8 cellular contexts compared by ENCODE assay signal in genomic region chr19:14042673-14043608, GRCh38. TPM values are rescaled to one million over a fixed set of nuclear protein-coding genes. Genes with fewer than 3 reads are reported as not detected.
DNase-seq lines count a peak whose midpoint lies in the region; ATAC-seq, FAIRE-seq and TF ChIP-seq lines count a peak whose summit lies in the region.
"Not testable (repeated sequence)": the region's sequence is repeated elsewhere in the genome, so short reads cannot be mapped to it uniquely, and the experiment has no call there.

No MANE protein-coding gene starts in this region.

- peak overlapping the region in 3 of 4 donors; percentile 26 to 32 (median 32) for H3K27ac ChIP-seq in Peyer's patch
- peak overlapping the region; percentile 49 for H3K27ac ChIP-seq in endodermal cell (ENCODE audit: low read depth, low read length)
- peak overlapping the region; percentile 45 for H3K27ac ChIP-seq in keratinocyte (ENCODE audit: control insufficient read depth, insufficient read depth, low read length)

- H3K9ac ChIP-seq in Loucy (ENCODE audit: low read depth, low read length, poor library complexity, severe bottlenecking); endodermal cell (ENCODE audit: extremely low read depth, low read length, poor library complexity, severe bottlenecking); keratinocyte (ENCODE audit: control insufficient read depth, extremely low read depth, insufficient read depth, low read length): not testable (repeated sequence)

- peaks cover 2 to 15% of the 10 kb centered on the region in 2 donors for H3K36me3 Mint-ChIP-seq in activated T-cell treated with anti-CD3 and anti-CD28 coated beads, Interleukin-2, amount 50 U/mL, for 72 hours (ENCODE audit: insufficient read depth in 2 of 2)
- peaks cover 17% of the 10 kb centered on the region for H3K36me3 Mint-ChIP-seq in endodermal cell (ENCODE audit: low read depth)

- DNase-seq in AG08396 (ENCODE audit: low spot score): peak; percentile 74
- DNase-seq in Peyer's patch: peak in 2 of 3 donors; percentile 53 to 80
- peak; percentile 36 to 50 for DNase-seq in activated T-cell treated with anti-CD3 and anti-CD28 coated beads, Interleukin-2, amount 50 U/mL, for 72 hours
- peak; percentile 91 for DNase-seq in endodermal cell
- not testable (repeated sequence) for DNase-seq in keratinocyte (ENCODE audit: low read depth, low spot score)
- DNase-seq in putamen (ENCODE audit: low spot score): peak; percentile 20

- not testable (repeated sequence) for H3K36me3 ChIP-seq in Loucy (ENCODE audit: insufficient read depth, low read length); Peyer's patch; endodermal cell (ENCODE audit: control insufficient read depth, insufficient read depth, low read length); keratinocyte (ENCODE audit: control insufficient read depth in 2 of 2, extremely low read depth in 1 of 2, insufficient read depth in 2 of 2, low read length in 2 of 2)

- not testable (repeated sequence) for TF ChIP-seq POLR2A in Peyer's patch (IDR thresholded peaks at IDR 0.05)

- ATAC-seq in activated T-cell treated with anti-CD3 and anti-CD28 coated beads, Interleukin-2, amount 50 U/mL, for 72 hours (replicated peaks in 1 of 2): peak; percentile 58 to 67

- H3K79me2 ChIP-seq in Loucy (ENCODE audit: insufficient read depth, low read length); keratinocyte (ENCODE audit: control insufficient read depth, insufficient read depth, low read length): not testable (repeated sequence)

- not testable (repeated sequence) for H3K4me3 Mint-ChIP-seq in activated T-cell treated with anti-CD3 and anti-CD28 coated beads, Interleukin-2, amount 50 U/mL, for 72 hours; endodermal cell

- H4K20me1 ChIP-seq in Loucy (ENCODE audit: insufficient read depth, low read length, poor library complexity, severe bottlenecking); keratinocyte (ENCODE audit: control insufficient read depth, extremely low read depth, insufficient read depth, low read length): not testable (repeated sequence)

- dilution Hi-C loops in keratinocyte (cut with MboI; ENCODE audit: extremely low pct_ligation_motif_present, low sequenced_read_pairs): not testable (repeated sequence)

- not testable (repeated sequence) for H3K9me2 ChIP-seq in Loucy (replicated peaks; ENCODE audit: low read depth, low read length)

- H3K4me1 ChIP-seq in Loucy (ENCODE audit: insufficient read depth, low read length, poor library complexity, severe bottlenecking); Peyer's patch; endodermal cell (ENCODE audit: control insufficient read depth, insufficient read depth, low read length); keratinocyte (ENCODE audit: control insufficient read depth, extremely low read depth, insufficient read depth, low read length): not testable (repeated sequence)

- FAIRE-seq in keratinocyte (lab: Jason Lieb, UNC): not testable (repeated sequence)

- H3K4me1 Mint-ChIP-seq in activated T-cell treated with anti-CD3 and anti-CD28 coated beads, Interleukin-2, amount 50 U/mL, for 72 hours (ENCODE audit: low read depth); endodermal cell: not testable (repeated sequence)

- not testable (repeated sequence) for H3F3A ChIP-seq in Loucy (ENCODE audit: low read depth)

- H3K9me3 ChIP-seq in Loucy (ENCODE audit: insufficient read depth, low read depth, low read length); Peyer's patch; endodermal cell (ENCODE audit: control insufficient read depth, low read length); keratinocyte (ENCODE audit: control insufficient read depth, low read depth, low read length): not testable (repeated sequence)

- H3K27ac Mint-ChIP-seq in activated T-cell treated with anti-CD3 and anti-CD28 coated beads, Interleukin-2, amount 50 U/mL, for 72 hours: peak overlapping the region; percentile 18
- peak overlapping the region; percentile 89 for H3K27ac Mint-ChIP-seq in endodermal cell

- H3K27me3 ChIP-seq in Loucy (ENCODE audit: insufficient read depth, low read length, poor library complexity, severe bottlenecking); Peyer's patch; endodermal cell (ENCODE audit: control insufficient read depth, insufficient read depth, low read length, poor library complexity, severe bottlenecking); keratinocyte (ENCODE audit: control insufficient read depth, extremely low read depth, insufficient read depth, low read length): not testable (repeated sequence)

- peak; percentile 66 for TF ChIP-seq CTCF in GM12873 (IDR thresholded peaks at IDR 0.05; ENCODE audit: insufficient read depth, low read depth, low read length, missing control alignments)
- TF ChIP-seq CTCF in Loucy (conservative IDR thresholded peaks at IDR 0.05; ENCODE audit: low read length): peak; percentile 64
- TF ChIP-seq CTCF in Peyer's patch (IDR thresholded peaks at IDR 0.05): peak; percentile 39 to 64 (median 56)
- TF ChIP-seq CTCF in endodermal cell (conservative IDR thresholded peaks at IDR 0.05): peak; percentile 82
- TF ChIP-seq CTCF in keratinocyte (optimal IDR thresholded peaks at IDR 0.05 in 1 of 3, IDR thresholded peaks at IDR 0.05 in 1 of 3, conservative IDR thresholded peaks at IDR 0.05 in 1 of 3; ENCODE audit: extremely low read depth in 1 of 3, insufficient read depth in 2 of 3, low read length in 3 of 3): peak; percentile 57 to 63 (median 60)

- H3K27me3 Mint-ChIP-seq in activated T-cell treated with anti-CD3 and anti-CD28 coated beads, Interleukin-2, amount 50 U/mL, for 72 hours (ENCODE audit: low read depth); endodermal cell (ENCODE audit: insufficient read depth): not testable (repeated sequence)

- WGBS in endodermal cell (ENCODE audit: insufficient coverage in 1 of 2, insufficient read length in 1 of 2), 2 experiments: 73 to 83% methylated on average over 9 to 19 of the region's 19 CpGs

- not testable (repeated sequence) for H2AFZ ChIP-seq in Loucy (ENCODE audit: low read length); keratinocyte (ENCODE audit: control insufficient read depth, low read length)

- not testable (repeated sequence) for H3K9me3 Mint-ChIP-seq in activated T-cell treated with anti-CD3 and anti-CD28 coated beads, Interleukin-2, amount 50 U/mL, for 72 hours; endodermal cell

- not testable (repeated sequence) for H3K4me3 ChIP-seq in Loucy (ENCODE audit: low read length, poor library complexity, severe bottlenecking); Peyer's patch; endodermal cell (ENCODE audit: low read length); keratinocyte (ENCODE audit: control insufficient read depth in 2 of 3, extremely low read depth in 1 of 3, insufficient read depth in 2 of 3, low read depth in 1 of 3, low read length in 3 of 3)

- H3K4me2 ChIP-seq in Loucy (ENCODE audit: low read depth, low read length, poor library complexity, severe bottlenecking); keratinocyte (ENCODE audit: control insufficient read depth, extremely low read depth, insufficient read depth, low read depth, low read length): not testable (repeated sequence)

- H3K9me1 ChIP-seq in keratinocyte (ENCODE audit: control insufficient read depth, extremely low read depth, insufficient read depth, low read length): not testable (repeated sequence)

RNA-seq across cellular contexts. Expression of gene IL27RA, which starts 11.4 kb away (rescaled TPM):
- total RNA-seq in Peyer's patch (1 to 10 TPM in 3 of 4 donors, under 1 TPM in 1; 0.85 to 7.4 (median 2.0) TPM), endodermal cell (10 to 100 TPM; 10.3 to 10.8 TPM)
- 10 to 100 TPM; 67.0 to 75.2 TPM for total RNA-seq in activated T-cell treated with anti-CD3 and anti-CD28 coated beads, Interleukin-2, amount 50 U/mL, for 72 hours
- polyA plus RNA-seq in endodermal cell (2013, experiment 1 of 2): 4.4 TPM
- 4.1 TPM for polyA plus RNA-seq in endodermal cell (2013, experiment 2 of 2)
- polyA plus RNA-seq in keratinocyte: 2.2 to 3.0 TPM (median 2.8 TPM) in 3 replicates
- 0.11 TPM for polyA plus RNA-seq in keratinocyte (2011; ENCODE audit: low read depth)
- 1.3 and 1.7 TPM in 2 replicates for polyA plus RNA-seq in keratinocyte (2011; cell fraction: cytosol; rRNA removed)
- polyA plus RNA-seq in keratinocyte (2011; cell fraction: nucleus; rRNA removed): 3.1 and 3.5 TPM in 2 replicates
- polyA plus RNA-seq in keratinocyte (2012; ENCODE audit: low replicate concordance): 0.18 and 3.2 TPM in 2 replicates
- 1.2 to 2.6 TPM (median 1.5 TPM) in 3 replicates for polyA minus RNA-seq in keratinocyte
- 2.5 TPM for polyA minus RNA-seq in keratinocyte (2011; cell fraction: cytosol; rRNA and poly(A)+ RNA removed)
- 1.9 and 2.2 TPM in 2 replicates for polyA minus RNA-seq in keratinocyte (2011; cell fraction: nucleus; rRNA and poly(A)+ RNA removed)

RNA-seq across cellular contexts. Expression of gene RLN3, which starts 15.0 kb away (rescaled TPM):
- total RNA-seq in Peyer's patch (not detected), endodermal cell (not detected)
- total RNA-seq in activated T-cell treated with anti-CD3 and anti-CD28 coated beads, Interleukin-2, amount 50 U/mL, for 72 hours: not detected
- polyA plus RNA-seq in endodermal cell (2013, experiment 1 of 2): not detected
- not detected for polyA plus RNA-seq in endodermal cell (2013, experiment 2 of 2)
- not detected in 3 replicates for polyA plus RNA-seq in keratinocyte
- polyA plus RNA-seq in keratinocyte (2011; ENCODE audit: low read depth): not detected
- not detected in 2 replicates for polyA plus RNA-seq in keratinocyte (2011; cell fraction: cytosol; rRNA removed)
- polyA plus RNA-seq in keratinocyte (2011; cell fraction: nucleus; rRNA removed): not detected in 2 replicates
- not detected in 2 replicates for polyA plus RNA-seq in keratinocyte (2012; ENCODE audit: low replicate concordance)
- not detected in 3 replicates for polyA minus RNA-seq in keratinocyte
- polyA minus RNA-seq in keratinocyte (2011; cell fraction: cytosol; rRNA and poly(A)+ RNA removed): not detected
- polyA minus RNA-seq in keratinocyte (2011; cell fraction: nucleus; rRNA and poly(A)+ RNA removed): not detected in 2 replicates

RNA-seq across cellular contexts. Expression of gene PALM3, which starts 18.9 kb away (rescaled TPM):
- under 1 TPM in 2 of 4 donors, not detected in 2; 0.53 to 0.54 TPM for total RNA-seq in Peyer's patch
- under 1 TPM in 1 of 2 donors, not detected in 1; 0.10 TPM for total RNA-seq in activated T-cell treated with anti-CD3 and anti-CD28 coated beads, Interleukin-2, amount 50 U/mL, for 72 hours
- total RNA-seq in endodermal cell: 1 to 10 TPM; 1.3 to 4.9 TPM
- 7.6 TPM for polyA plus RNA-seq in endodermal cell (2013, experiment 1 of 2)
- polyA plus RNA-seq in endodermal cell (2013, experiment 2 of 2): 5.2 TPM
- polyA plus RNA-seq in keratinocyte: not detected in 3 replicates
- polyA plus RNA-seq in keratinocyte (2011; ENCODE audit: low read depth): not detected
- not detected in 2 replicates for polyA plus RNA-seq in keratinocyte (2011; cell fraction: cytosol; rRNA removed)
- not detected in 2 replicates for polyA plus RNA-seq in keratinocyte (2011; cell fraction: nucleus; rRNA removed)
- polyA plus RNA-seq in keratinocyte (2012; ENCODE audit: low replicate concordance): 0.07 TPM in 1 of 2 replicates, not detected in the other
- not detected in 3 replicates for polyA minus RNA-seq in keratinocyte
- not detected for polyA minus RNA-seq in keratinocyte (2011; cell fraction: cytosol; rRNA and poly(A)+ RNA removed)
- not detected in 2 replicates for polyA minus RNA-seq in keratinocyte (2011; cell fraction: nucleus; rRNA and poly(A)+ RNA removed)

RNA-seq across cellular contexts. Expression of gene MISP3, which starts 29.6 kb away (rescaled TPM):
- total RNA-seq in Peyer's patch (10 to 100 TPM; 25.6 to 58.5 (median 40.7) TPM), endodermal cell (1 to 10 TPM in 1 of 2 donors, under 1 TPM in 1; 0.73 to 1.4 TPM)
- 1 to 10 TPM; 4.6 to 5.8 TPM for total RNA-seq in activated T-cell treated with anti-CD3 and anti-CD28 coated beads, Interleukin-2, amount 50 U/mL, for 72 hours
- 1.9 TPM for polyA plus RNA-seq in endodermal cell (2013, experiment 1 of 2)
- 1.8 TPM for polyA plus RNA-seq in endodermal cell (2013, experiment 2 of 2)
- 0.79 to 1.2 TPM (median 0.96 TPM) in 3 replicates for polyA plus RNA-seq in keratinocyte
- 1.2 TPM for polyA plus RNA-seq in keratinocyte (2011; ENCODE audit: low read depth)
- 0.45 and 1.6 TPM in 2 replicates for polyA plus RNA-seq in keratinocyte (2011; cell fraction: cytosol; rRNA removed)
- polyA plus RNA-seq in keratinocyte (2011; cell fraction: nucleus; rRNA removed): 0.64 and 1.7 TPM in 2 replicates
- 0.91 and 2.7 TPM in 2 replicates for polyA plus RNA-seq in keratinocyte (2012; ENCODE audit: low replicate concordance)
- polyA minus RNA-seq in keratinocyte: 0.10 TPM in 1 of 3 replicates, not detected in the others
- polyA minus RNA-seq in keratinocyte (2011; cell fraction: cytosol; rRNA and poly(A)+ RNA removed): not detected
- polyA minus RNA-seq in keratinocyte (2011; cell fraction: nucleus; rRNA and poly(A)+ RNA removed): not detected in 2 replicates

RNA-seq across cellular contexts. Expression of gene RFX1, which starts 36.8 kb away (rescaled TPM):
- total RNA-seq in Peyer's patch: 10 to 100 TPM in 2 of 4 donors, 1 to 10 TPM in 2; 5.8 to 19.0 (median 9.6) TPM
- 10 to 100 TPM; 11.4 to 11.9 TPM for total RNA-seq in activated T-cell treated with anti-CD3 and anti-CD28 coated beads, Interleukin-2, amount 50 U/mL, for 72 hours
- total RNA-seq in endodermal cell: 10 to 100 TPM; 17.1 to 24.3 TPM
- 11.6 TPM for polyA plus RNA-seq in endodermal cell (2013, experiment 1 of 2)
- 11.2 TPM for polyA plus RNA-seq in endodermal cell (2013, experiment 2 of 2)
- polyA plus RNA-seq in keratinocyte: 0.45 to 0.97 TPM (median 0.48 TPM) in 3 replicates
- 3.7 TPM for polyA plus RNA-seq in keratinocyte (2011; ENCODE audit: low read depth)
- 0.44 and 1.0 TPM in 2 replicates for polyA plus RNA-seq in keratinocyte (2011; cell fraction: cytosol; rRNA removed)
- polyA plus RNA-seq in keratinocyte (2011; cell fraction: nucleus; rRNA removed): 3.0 and 3.7 TPM in 2 replicates
- 4.0 and 4.3 TPM in 2 replicates for polyA plus RNA-seq in keratinocyte (2012; ENCODE audit: low replicate concordance)
- polyA minus RNA-seq in keratinocyte: 0.42 to 6.6 TPM (median 0.76 TPM) in 3 replicates
- polyA minus RNA-seq in keratinocyte (2011; cell fraction: cytosol; rRNA and poly(A)+ RNA removed): 4.2 TPM
- 3.4 and 9.2 TPM in 2 replicates for polyA minus RNA-seq in keratinocyte (2011; cell fraction: nucleus; rRNA and poly(A)+ RNA removed)

Comparison
In these comparisons a context has a peak if more than half of its experiments do, and no peak if none do; other contexts are left out.
1. RNA of gene IL27RA, which starts 11.4 kb away (total RNA-seq): 67.0 to 75.2 TPM in activated T-cell treated with anti-CD3 and anti-CD28 coated beads, Interleukin-2, amount 50 U/mL, for 72 hours; 10.3 to 10.8 TPM in endodermal cell and 0.85 to 7.4 TPM in Peyer's patch; every median in the first group is over 4 times any median in the second.
2. Peak in every context shown above with its lines, with median percentiles within 50 percentile points of each other: CTCF ChIP-seq and H3K27ac ChIP-seq.